ENCODE assay signal across 1 cellular context in the genomic region with DNA sequence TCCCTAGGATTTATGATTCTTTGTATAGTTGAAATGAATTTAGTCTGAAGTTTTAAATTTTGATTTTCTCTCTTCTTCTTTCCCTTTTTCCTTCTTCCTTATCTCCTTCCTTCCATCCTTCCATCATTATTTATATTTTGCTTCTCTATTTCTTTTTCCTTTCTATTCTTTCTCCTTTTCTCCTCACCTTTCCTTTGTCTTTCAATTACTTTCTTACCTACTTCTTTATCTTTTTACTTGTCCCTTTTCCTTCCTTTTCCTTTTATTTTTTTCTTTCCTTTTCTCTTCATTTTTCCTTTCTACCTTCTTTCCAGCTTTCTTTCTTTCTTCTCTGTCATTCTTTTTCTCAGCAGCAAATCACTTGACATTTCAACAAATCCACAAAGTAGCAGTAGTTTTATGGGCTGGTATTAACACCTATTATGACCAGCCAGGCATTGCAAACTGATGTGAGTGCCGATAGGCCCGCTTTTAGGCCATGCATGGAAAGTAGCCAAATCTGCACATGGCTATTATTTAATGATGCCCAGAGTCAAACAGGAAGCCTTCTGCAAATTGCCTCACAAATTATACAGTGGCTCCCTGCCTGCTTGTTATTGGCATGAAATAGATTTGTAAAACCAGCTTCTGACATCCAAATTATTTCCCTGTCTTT.
A peak's percentile ranks its signal among the peaks of the same experiment; 100 is the strongest.
TF ChIP-seq lines count a peak whose summit lies in the region.

No MANE protein-coding gene starts in this region.

TF ChIP-seq in SK-N-SH, 30 proteins besides CTCF, POLR2A, EP300 and RAD21 (continued from another document):
- TF ChIP-seq FOXJ3 (CRISPR knock-in tag; IDR thresholded peaks at IDR 0.05) (peak; percentile 82), CHD2 (IDR thresholded peaks at IDR 0.05; ENCODE audit: low read length, partially characterized antibody) (peak; percentile 86), GATA2 (CRISPR knock-in tag; IDR thresholded peaks at IDR 0.05) (peak; percentile 96), TCF12 (IDR thresholded peaks at IDR 0.05) (peak; percentile 48; the same call in 1 of the 2 replicates), RXRA (IDR thresholded peaks at IDR 0.05; ENCODE audit: borderline replicate concordance, low read depth) (no peak), EZH2phosphoT487 (IDR thresholded peaks at IDR 0.05; ENCODE audit: borderline replicate concordance, low read depth) (no peak)
TF ChIP-seq in SK-N-SH: peak in this region for 8.
